In the genomic region with DNA sequence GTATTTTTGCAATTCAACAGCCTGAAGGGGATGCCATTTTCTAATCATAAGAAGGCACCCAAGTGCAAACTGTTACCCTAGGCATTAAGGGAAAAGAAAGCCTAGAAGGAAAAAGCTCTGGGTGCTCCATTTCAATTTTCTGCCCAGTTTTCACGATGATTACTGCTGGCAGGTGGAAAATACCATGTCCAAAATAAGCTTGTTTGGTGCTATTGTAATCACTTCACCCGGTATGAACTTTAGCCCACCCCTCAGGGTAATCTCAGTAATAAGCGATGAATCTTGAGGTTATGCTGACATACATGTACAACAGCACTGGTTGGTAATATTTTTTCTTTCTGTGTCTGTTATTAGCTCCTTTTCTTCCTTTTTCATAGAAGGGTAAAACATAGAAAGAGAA, we compare ENCODE assay signal across 9 cellular contexts.
"Had no signal": no experiment of that assay in that cellular context is flagged by ENCODE, and none has a peak within 500 bp of the region (broad histone marks: within the 10 kb centered on the region; RNA-seq: fewer than 3 reads in every experiment).

No MANE protein-coding gene starts in this region.

- ATAC-seq: HCT116 had no signal

- H3K27me3 Mint-ChIP-seq: IgD-negative memory B cell had no signal

- H3K4me1 ChIP-seq: HAP-1 had no signal

- DNase-seq: GM23248, GOT3, H7, HFFc6, KBM-7 had no signal

- H3K9ac ChIP-seq: GM23248 had no signal

- H3K4me1 Mint-ChIP-seq: IgD-negative memory B cell had no signal

- H3K9me3 Mint-ChIP-seq: HFFc6, IgD-negative memory B cell had no signal

- H3K4me3 ChIP-seq: GM23248, HAP-1 had no signal

- H3K27ac ChIP-seq: HL-60 had no signal

- H3K9me3 ChIP-seq: HAP-1 had no signal

- H2AFZ ChIP-seq: GM23248 had no signal

- H3K4me3 Mint-ChIP-seq: HFFc6, IgD-negative memory B cell had no signal
